Comparison of ENCODE assay signal across 8 cellular contexts in genomic region chr2:47043142-47043890, GRCh38.
DNase-seq lines count a peak whose midpoint lies in the region; ATAC-seq, FAIRE-seq and TF ChIP-seq lines count a peak whose summit lies in the region.

No MANE protein-coding gene starts in this region.

- TF ChIP-seq CTCF in astrocyte of the spinal cord (IDR thresholded peaks at IDR 0.05; ENCODE audit: low read depth, low read length): no peak

- no peaks in the 10 kb centered on the region for H3K27me3 ChIP-seq in subcutaneous abdominal adipose tissue (ENCODE audit: control insufficient read depth in 5 of 5, insufficient read depth in 4 of 5, low read length in 5 of 5)

- peak overlapping the region; percentile 72 for H3K27ac ChIP-seq in subcutaneous abdominal adipose tissue (ENCODE audit: low read depth, low read length)

- ATAC-seq in HG02642 (IDR thresholded peaks at IDR 0.05; ENCODE audit: poor library complexity, unreplicated experiment): no peak

- DNase-seq in ACHN (peak; percentile 97), HTR-8/SVneo (ENCODE audit: insufficient read length, low spot score) (peak; percentile 99), astrocyte of the spinal cord (ENCODE audit: low read depth, low spot score) (peak; percentile 94), islet precursor cell (peak; percentile 97), posterior cingulate gyrus (no peak), DMS153 treated with DMSO at 0.1 percent for 48 hours (lab: John Stamatoyannopoulos, UW; ENCODE audit: unreplicated experiment) (no peak)

- H3K36me3 ChIP-seq in subcutaneous abdominal adipose tissue (ENCODE audit: control insufficient read depth in 5 of 5, insufficient read depth in 5 of 5, low read length in 5 of 5): peaks cover 3 to 52% (median 43%) of the 10 kb centered on the region in 5 donors

- H3K4me3 ChIP-seq in astrocyte of the spinal cord (ENCODE audit: low read depth, low read length): peak overlapping the region; percentile 2
- peak overlapping the region in 1 of 5 donors; percentile 3 for H3K4me3 ChIP-seq in subcutaneous abdominal adipose tissue (ENCODE audit: low read depth in 1 of 5, low read length in 5 of 5)

- peaks cover 30 to 78% (median 60%) of the 10 kb centered on the region in 5 donors for H3K4me1 ChIP-seq in subcutaneous abdominal adipose tissue (ENCODE audit: control insufficient read depth in 5 of 5, insufficient read depth in 5 of 5, low read length in 5 of 5)

- peak overlapping the region in 3 of 5 donors; percentile 9 to 66 (median 41) for H3K9ac ChIP-seq in subcutaneous abdominal adipose tissue (ENCODE audit: low read length in 5 of 5)

- H3K9me3 ChIP-seq in subcutaneous abdominal adipose tissue (ENCODE audit: control insufficient read depth in 5 of 5, low read length in 5 of 5): no peaks in the 10 kb centered on the region

- in situ Hi-C loops in ACHN (cut with HindIII; ENCODE audit: low pct_ligation_motif_present, low pct_unique_long_range_greater_than_20kb, low sequenced_read_pairs) (no loop called here), astrocyte of the spinal cord (cut with HindIII; ENCODE audit: low sequenced_read_pairs) (no loop called here)

- FAIRE-seq in HTR-8/SVneo (lab: Jason Lieb, UNC): peak; percentile 92

- intact Hi-C loops in posterior cingulate gyrus (cut with DNase I): no loop called here

Comparison
In these comparisons a context has a peak if more than half of its experiments do, and no peak if none do; other contexts are left out.
1. DNase-seq: peak in ACHN (single experiment), HTR-8/SVneo (single experiment), astrocyte of the spinal cord (single experiment) and islet precursor cell (single experiment); none in posterior cingulate gyrus (0 of 10) and DMS153 treated with DMSO at 0.1 percent for 48 hours (single experiment).